Comparison of ENCODE assay signal across 2 cellular contexts in genomic region chr3:101625879-101626278, GRCh38.
A peak's percentile ranks its signal among the peaks of the same experiment; 100 is the strongest.
TF ChIP-seq lines count a peak whose summit lies in the region.

No MANE protein-coding gene starts in this region.

TF ChIP-seq in WTC11, 78 proteins besides CTCF, POLR2A, EP300 and RAD21 (continues in another document):
- TF ChIP-seq ZNF138 (CRISPR knock-in tag; conservative IDR thresholded peaks at IDR 0.05) (no peak), FOXP1 (CRISPR knock-in tag; IDR thresholded peaks at IDR 0.05; ENCODE audit: borderline replicate concordance) (no peak), GABPB1 (CRISPR knock-in tag; IDR thresholded peaks at IDR 0.05) (no peak), ARID4B (CRISPR knock-in tag; IDR thresholded peaks at IDR 0.05; ENCODE audit: borderline replicate concordance) (no peak), JUN (CRISPR knock-in tag; IDR thresholded peaks at IDR 0.05) (no peak), MLX (CRISPR knock-in tag; IDR thresholded peaks at IDR 0.05) (no peak), NR1H2 (CRISPR knock-in tag; IDR thresholded peaks at IDR 0.05) (no peak), CBFB (CRISPR knock-in tag; IDR thresholded peaks at IDR 0.05; ENCODE audit: low read depth) (no peak), OVOL2 (CRISPR knock-in tag; IDR thresholded peaks at IDR 0.05; ENCODE audit: borderline replicate concordance) (no peak), TCF7 (CRISPR knock-in tag; IDR thresholded peaks at IDR 0.05; ENCODE audit: low read depth) (no peak), FOXP4 (CRISPR knock-in tag; IDR thresholded peaks at IDR 0.05) (no peak), ZNF425 (CRISPR knock-in tag; conservative IDR thresholded peaks at IDR 0.05) (no peak), ATF2 (CRISPR knock-in tag; IDR thresholded peaks at IDR 0.05; ENCODE audit: borderline replicate concordance, low read depth) (no peak), SMAD3 (CRISPR knock-in tag; IDR thresholded peaks at IDR 0.05; ENCODE audit: borderline replicate concordance) (no peak), CREM (CRISPR knock-in tag; IDR thresholded peaks at IDR 0.05) (no peak)

TF ChIP-seq in H1, 55 proteins besides CTCF, POLR2A, EP300 and RAD21:
- no peak for TF ChIP-seq HDAC6 (IDR thresholded peaks at IDR 0.05; ENCODE audit: low read depth, low read length)
- TF ChIP-seq JUND (IDR thresholded peaks at IDR 0.05; ENCODE audit: low read length): peak; percentile 68
TF ChIP-seq in H1: peak in this region for 1.
